15 cellular contexts compared by ENCODE assay signal in the genomic region with DNA sequence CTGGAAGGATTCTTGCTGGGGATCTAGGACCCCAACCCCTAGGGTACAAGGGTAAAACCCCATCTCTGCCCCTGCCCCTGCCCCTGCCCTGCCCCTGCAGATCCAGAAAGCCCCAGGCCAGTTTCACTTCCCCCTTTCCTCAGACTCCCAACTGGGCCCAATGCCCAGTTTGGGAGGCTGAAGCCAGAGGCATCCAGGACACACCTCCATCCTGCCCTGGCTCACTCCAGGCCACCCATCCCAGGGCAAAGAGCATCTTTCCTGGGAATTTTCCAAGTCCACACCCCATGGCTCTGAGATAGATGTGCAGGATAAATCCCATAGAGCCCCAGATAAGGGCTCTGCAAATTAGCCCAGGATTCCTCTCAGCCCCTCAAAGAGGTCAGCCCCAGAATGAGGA. TPM values are rescaled to one million over a fixed set of nuclear protein-coding genes. Genes with fewer than 3 reads are reported as not detected.
"Had no signal": no experiment of that assay in that cellular context is flagged by ENCODE, and none has a peak within 500 bp of the region (broad histone marks: within the 10 kb centered on the region; RNA-seq: fewer than 3 reads in every experiment).

No MANE protein-coding gene starts in this region.

- H3K9me3 Mint-ChIP-seq: activated naive CD8-positive, alpha-beta T cell treated with anti-CD3 and anti-CD28 coated beads for 36 hours; nephron progenitor cell; stimulated activated effector memory CD8-positive, alpha-beta T cell treated with anti-CD3 and anti-CD28 coated beads, Interleukin-12 subunit alpha, Interleukin-12 subunit beta, amount 100 ng/mL, for 72 hours; T-cell had no signal

- H3K4me1 Mint-ChIP-seq: activated naive CD8-positive, alpha-beta T cell treated with anti-CD3 and anti-CD28 coated beads for 36 hours had no signal

- H3K27me3 ChIP-seq: uterus had no signal

- H3K4me3 Mint-ChIP-seq: activated naive CD8-positive, alpha-beta T cell treated with anti-CD3 and anti-CD28 coated beads for 36 hours; stimulated activated effector memory CD8-positive, alpha-beta T cell treated with anti-CD3 and anti-CD28 coated beads, Interleukin-12 subunit alpha, Interleukin-12 subunit beta, amount 100 ng/mL, for 72 hours; T-cell had no signal

- H3K9me3 ChIP-seq: uterus had no signal

- H3K36me3 Mint-ChIP-seq: activated naive CD8-positive, alpha-beta T cell treated with anti-CD3 and anti-CD28 coated beads for 36 hours; stimulated activated effector memory CD8-positive, alpha-beta T cell treated with anti-CD3 and anti-CD28 coated beads, Interleukin-12 subunit alpha, Interleukin-12 subunit beta, amount 100 ng/mL, for 72 hours; T-cell had no signal

- DNase-seq: activated CD4-positive, alpha-beta T cell treated with anti-CD3 and anti-CD28 coated beads, Interleukin-2, amount 50 U/mL, for 1 hour; activated CD8-positive, alpha-beta memory T cell treated with anti-CD3 and anti-CD28 coated beads for 24 hours; activated naive CD8-positive, alpha-beta T cell treated with anti-CD3 and anti-CD28 coated beads for 36 hours; effector memory CD4-positive, alpha-beta T cell; foreskin keratinocyte; glutamatergic neuron; nephron progenitor cell; T-cell; T-helper 9 cell had no signal

- H3K36me3 ChIP-seq: uterus had no signal

- H3K4me3 ChIP-seq: lung, uterus had no signal

- ATAC-seq: foreskin keratinocyte, T-cell had no signal

- H3K4me1 ChIP-seq: foreskin keratinocyte, uterus had no signal

- H3K27ac Mint-ChIP-seq: activated naive CD8-positive, alpha-beta T cell treated with anti-CD3 and anti-CD28 coated beads for 36 hours; stimulated activated effector memory CD8-positive, alpha-beta T cell treated with anti-CD3 and anti-CD28 coated beads, Interleukin-12 subunit alpha, Interleukin-12 subunit beta, amount 100 ng/mL, for 72 hours; T-cell had no signal

RNA-seq across cellular contexts. Expression of a gene that starts 17.4 kb away (rescaled TPM):
- total RNA-seq: activated naive CD8-positive, alpha-beta T cell treated with anti-CD3 and anti-CD28 coated beads for 36 hours; foreskin keratinocyte; mononuclear cell; osteocyte; pulmonary artery endothelial cell; T-cell had no signal
- polyA plus RNA-seq: foreskin keratinocyte had no signal

RNA-seq across cellular contexts. Expression of a gene that starts 49.3 kb away (rescaled TPM):
- total RNA-seq: foreskin keratinocyte had no signal

RNA-seq across cellular contexts. Expression of a gene that starts 56.8 kb away (rescaled TPM):
- total RNA-seq: lung, mononuclear cell, osteocyte had no signal
- polyA plus RNA-seq: lung had no signal
